ENCODE assay signal across 1 cellular context in genomic region chr11:65027213-65028067, GRCh38.
TF ChIP-seq lines count a peak whose summit lies in the region.

Gene SNX15 (plus strand): TSS chr11:65027439. CDS start chr11:65027538, 99 bp downstream.

TF ChIP-seq in GM12878, 131 proteins besides CTCF, POLR2A, EP300 and RAD21 (continued from another document and continues in another):
- TF ChIP-seq RELB (IDR thresholded peaks at IDR 0.05; ENCODE audit: low read depth): peak; percentile 100
- TF ChIP-seq IKZF1 (conservative IDR thresholded peaks at IDR 0.05): peak; percentile 78
- peak in 1 of 2 experiments; percentile 49; a peak in 2 of 3 replicates for TF ChIP-seq EGR1 (IDR thresholded peaks at IDR 0.05; ENCODE audit: borderline replicate concordance in 1 of 2, low read depth in 2 of 2, low read length in 2 of 2)
- TF ChIP-seq BMI1 (IDR thresholded peaks at IDR 0.05; ENCODE audit: borderline replicate concordance): no peak
- TF ChIP-seq POLR2AphosphoS2 (IDR thresholded peaks at IDR 0.05; ENCODE audit: low read depth, low read length): 0 out of 2 replicates have a peak, but pooled peaks have one; percentile 48
- peak; percentile 94; the same call in 1 of the 2 replicates for TF ChIP-seq NBN (IDR thresholded peaks at IDR 0.05)
- TF ChIP-seq RELA (IDR thresholded peaks at IDR 0.05; ENCODE audit: borderline replicate concordance, partially characterized antibody): peak; percentile 70
- 0 out of 2 replicates have a peak, but pooled peaks have one; percentile 29 for TF ChIP-seq ZNF217 (IDR thresholded peaks at IDR 0.05)
- 0 out of 2 replicates have a peak, but pooled peaks have one; percentile 31 for TF ChIP-seq WRNIP1 (IDR thresholded peaks at IDR 0.05; ENCODE audit: borderline replicate concordance, low read depth, low read length)
- TF ChIP-seq TAF1 (IDR thresholded peaks at IDR 0.05; ENCODE audit: borderline replicate concordance, low read depth, low read length): no peak
- TF ChIP-seq RUNX3 (IDR thresholded peaks at IDR 0.05; ENCODE audit: low read length): peak; percentile 76
- TF ChIP-seq SIN3A (IDR thresholded peaks at IDR 0.05; ENCODE audit: low read depth, low read length): peak; percentile 87; the same call in 1 of the 2 replicates
- TF ChIP-seq TCF12 (IDR thresholded peaks at IDR 0.05; ENCODE audit: low read depth, low read length): 0 out of 2 replicates have a peak, but pooled peaks have one; percentile 36
- no peak for TF ChIP-seq HDAC2 (IDR thresholded peaks at IDR 0.05)
- TF ChIP-seq CHD1 (IDR thresholded peaks at IDR 0.05; ENCODE audit: low read depth, low read length): 0 out of 2 replicates have a peak, but pooled peaks have one; percentile 70
- peak; percentile 95 for TF ChIP-seq SP1 (IDR thresholded peaks at IDR 0.05; ENCODE audit: low read depth, low read length)
- peak; percentile 51; the same call in 1 of the 2 replicates for TF ChIP-seq MEF2A (IDR thresholded peaks at IDR 0.05; ENCODE audit: insufficient read depth, low read depth, low read length)
- TF ChIP-seq LARP7 (IDR thresholded peaks at IDR 0.05): peak; percentile 74; the same call in 1 of the 2 replicates
- TF ChIP-seq ATF7 (IDR thresholded peaks at IDR 0.05; ENCODE audit: low read depth): 0 out of 2 replicates have a peak, but pooled peaks have one; percentile 31
- TF ChIP-seq CBFB (IDR thresholded peaks at IDR 0.05; ENCODE audit: low read depth): peak; percentile 77
- TF ChIP-seq, protein P1, sequence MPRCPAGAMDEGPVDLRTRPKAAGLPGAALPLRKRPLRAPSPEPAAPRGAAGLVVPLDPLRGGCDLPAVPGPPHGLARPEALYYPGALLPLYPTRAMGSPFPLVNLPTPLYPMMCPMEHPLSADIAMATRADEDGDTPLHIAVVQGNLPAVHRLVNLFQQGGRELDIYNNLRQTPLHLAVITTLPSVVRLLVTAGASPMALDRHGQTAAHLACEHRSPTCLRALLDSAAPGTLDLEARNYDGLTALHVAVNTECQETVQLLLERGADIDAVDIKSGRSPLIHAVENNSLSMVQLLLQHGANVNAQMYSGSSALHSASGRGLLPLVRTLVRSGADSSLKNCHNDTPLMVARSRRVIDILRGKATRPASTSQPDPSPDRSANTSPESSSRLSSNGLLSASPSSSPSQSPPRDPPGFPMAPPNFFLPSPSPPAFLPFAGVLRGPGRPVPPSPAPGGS (IDR thresholded peaks at IDR 0.05; ENCODE audit: borderline replicate concordance, insufficient read depth, low read depth, low read length, poor library complexity, severe bottlenecking): no peak
- TF ChIP-seq JUNB (IDR thresholded peaks at IDR 0.05): peak; percentile 99
- TF ChIP-seq PKNOX1 (IDR thresholded peaks at IDR 0.05): peak; percentile 68; the same call in 1 of the 2 replicates
- peak; percentile 95 for TF ChIP-seq MXI1 (IDR thresholded peaks at IDR 0.05; ENCODE audit: low read depth, low read length)
- TF ChIP-seq ESRRA (IDR thresholded peaks at IDR 0.05; ENCODE audit: low read length): 0 out of 2 replicates have a peak, but pooled peaks have one; percentile 28
- TF ChIP-seq ZBED1 (IDR thresholded peaks at IDR 0.05; ENCODE audit: borderline replicate concordance): no peak
- TF ChIP-seq, protein P2, sequence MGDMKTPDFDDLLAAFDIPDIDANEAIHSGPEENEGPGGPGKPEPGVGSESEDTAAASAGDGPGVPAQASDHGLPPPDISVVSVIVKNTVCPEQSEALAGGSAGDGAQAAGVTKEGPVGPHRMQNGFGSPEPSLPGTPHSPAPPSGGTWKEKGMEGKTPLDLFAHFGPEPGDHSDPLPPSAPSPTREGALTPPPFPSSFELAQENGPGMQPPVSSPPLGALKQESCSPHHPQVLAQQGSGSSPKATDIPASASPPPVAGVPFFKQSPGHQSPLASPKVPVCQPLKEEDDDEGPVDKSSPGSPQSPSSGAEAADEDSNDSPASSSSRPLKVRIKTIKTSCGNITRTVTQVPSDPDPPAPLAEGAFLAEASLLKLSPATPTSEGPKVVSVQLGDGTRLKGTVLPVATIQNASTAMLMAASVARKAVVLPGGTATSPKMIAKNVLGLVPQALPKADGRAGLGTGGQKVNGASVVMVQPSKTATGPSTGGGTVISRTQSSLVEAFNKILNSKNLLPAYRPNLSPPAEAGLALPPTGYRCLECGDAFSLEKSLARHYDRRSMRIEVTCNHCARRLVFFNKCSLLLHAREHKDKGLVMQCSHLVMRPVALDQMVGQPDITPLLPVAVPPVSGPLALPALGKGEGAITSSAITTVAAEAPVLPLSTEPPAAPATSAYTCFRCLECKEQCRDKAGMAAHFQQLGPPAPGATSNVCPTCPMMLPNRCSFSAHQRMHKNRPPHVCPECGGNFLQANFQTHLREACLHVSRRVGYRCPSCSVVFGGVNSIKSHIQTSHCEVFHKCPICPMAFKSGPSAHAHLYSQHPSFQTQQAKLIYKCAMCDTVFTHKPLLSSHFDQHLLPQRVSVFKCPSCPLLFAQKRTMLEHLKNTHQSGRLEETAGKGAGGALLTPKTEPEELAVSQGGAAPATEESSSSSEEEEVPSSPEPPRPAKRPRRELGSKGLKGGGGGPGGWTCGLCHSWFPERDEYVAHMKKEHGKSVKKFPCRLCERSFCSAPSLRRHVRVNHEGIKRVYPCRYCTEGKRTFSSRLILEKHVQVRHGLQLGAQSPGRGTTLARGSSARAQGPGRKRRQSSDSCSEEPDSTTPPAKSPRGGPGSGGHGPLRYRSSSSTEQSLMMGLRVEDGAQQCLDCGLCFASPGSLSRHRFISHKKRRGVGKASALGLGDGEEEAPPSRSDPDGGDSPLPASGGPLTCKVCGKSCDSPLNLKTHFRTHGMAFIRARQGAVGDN (IDR thresholded peaks at IDR 0.05): peak; percentile 77
- peak; percentile 62; the same call in 1 of the 2 replicates for TF ChIP-seq YY1 (IDR thresholded peaks at IDR 0.05; ENCODE audit: low read depth, low read length)
- no peak for TF ChIP-seq RBBP5 (conservative IDR thresholded peaks at IDR 0.05)
- TF ChIP-seq RCOR1 (conservative IDR thresholded peaks at IDR 0.05; ENCODE audit: low read depth, low read length): 0 out of 2 replicates have a peak, but pooled peaks have one; percentile 49
- peak; percentile 9 for TF ChIP-seq SIX5 (IDR thresholded peaks at IDR 0.05; ENCODE audit: low read depth, low read length, severe bottlenecking)
- TF ChIP-seq, protein P3, sequence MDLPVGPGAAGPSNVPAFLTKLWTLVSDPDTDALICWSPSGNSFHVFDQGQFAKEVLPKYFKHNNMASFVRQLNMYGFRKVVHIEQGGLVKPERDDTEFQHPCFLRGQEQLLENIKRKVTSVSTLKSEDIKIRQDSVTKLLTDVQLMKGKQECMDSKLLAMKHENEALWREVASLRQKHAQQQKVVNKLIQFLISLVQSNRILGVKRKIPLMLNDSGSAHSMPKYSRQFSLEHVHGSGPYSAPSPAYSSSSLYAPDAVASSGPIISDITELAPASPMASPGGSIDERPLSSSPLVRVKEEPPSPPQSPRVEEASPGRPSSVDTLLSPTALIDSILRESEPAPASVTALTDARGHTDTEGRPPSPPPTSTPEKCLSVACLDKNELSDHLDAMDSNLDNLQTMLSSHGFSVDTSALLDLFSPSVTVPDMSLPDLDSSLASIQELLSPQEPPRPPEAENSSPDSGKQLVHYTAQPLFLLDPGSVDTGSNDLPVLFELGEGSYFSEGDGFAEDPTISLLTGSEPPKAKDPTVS (IDR thresholded peaks at IDR 0.05; ENCODE audit: low read depth, low read length): peak; percentile 84
- TF ChIP-seq SRF (IDR thresholded peaks at IDR 0.05; ENCODE audit: low read depth in 2 of 2, low read length in 2 of 2): 0 out of 4 replicates have a peak, but pooled peaks of 1 of the 2 experiments have one; percentile 7
- 0 out of 2 replicates have a peak, but pooled peaks have one; percentile 31 for TF ChIP-seq E2F4 (IDR thresholded peaks at IDR 0.05; ENCODE audit: low read depth, low read length)
- 0 out of 2 replicates have a peak, but pooled peaks have one; percentile 4 for TF ChIP-seq SMC3 (IDR thresholded peaks at IDR 0.05; ENCODE audit: borderline replicate concordance, low read length)
- peak; percentile 96 for TF ChIP-seq E4F1 (IDR thresholded peaks at IDR 0.05; ENCODE audit: borderline replicate concordance, partially characterized antibody)
- TF ChIP-seq IKZF2 (IDR thresholded peaks at IDR 0.05): peak; percentile 53 to 61
- peak; percentile 26 for TF ChIP-seq CUX1 (IDR thresholded peaks at IDR 0.05; ENCODE audit: insufficient replicate concordance, low read depth, low read length)
- no peak for TF ChIP-seq FOXK2 (IDR thresholded peaks at IDR 0.05)
- TF ChIP-seq CHD2 (IDR thresholded peaks at IDR 0.05; ENCODE audit: borderline replicate concordance, low read depth, low read length): peak; percentile 38; the same call in 1 of the 2 replicates
- peak; percentile 78; the same call in 1 of the 2 replicates for TF ChIP-seq HDGF (IDR thresholded peaks at IDR 0.05)
- peak; percentile 20; the same call in 1 of the 2 replicates for TF ChIP-seq SUPT20H (IDR thresholded peaks at IDR 0.05; ENCODE audit: borderline replicate concordance, control insufficient read depth, low read depth, low read length)
